10 cellular contexts compared by ENCODE assay signal in genomic region chr15:79981861-79982455, GRCh38. TPM values are rescaled to one million over a fixed set of nuclear protein-coding genes. Genes with fewer than 3 reads are reported as not detected.
DNase-seq lines count a peak whose midpoint lies in the region; ATAC-seq lines count a peak whose summit lies in the region.
"Had no signal": no experiment of that assay in that cellular context is flagged by ENCODE, and none has a peak within 500 bp of the region (broad histone marks: within the 10 kb centered on the region; RNA-seq: fewer than 3 reads in every experiment).

No MANE protein-coding gene starts in this region.

- DNase-seq in NOMO-1 treated with DMSO at 0.1 percent for 48 hours (lab: John Stamatoyannopoulos, UW; ENCODE audit: unreplicated experiment) (peak; percentile 90), sciatic nerve (ENCODE audit: low spot score) (peak; percentile 18), SW480 (ENCODE audit: low spot score) (no peak), head of caudate nucleus (no peak)
- DNase-seq: activated CD4-positive, alpha-beta T cell treated with anti-CD3 and anti-CD28 coated beads for 1 hour; activated naive CD8-positive, alpha-beta T cell treated with anti-CD3 and anti-CD28 coated beads, Interleukin-2, amount 10 ng/mL, durations not matched to agents 7 days and 5 days; stimulated activated naive CD4-positive, alpha-beta T cell had no signal

- intact Hi-C loops in sciatic nerve (cut with DNase I) (no loop called here), head of caudate nucleus (cut with DNase I) (no loop called here)

- ATAC-seq in GM18511 (IDR thresholded peaks at IDR 0.05; ENCODE audit: unreplicated experiment), result peak; percentile 39
- peak; percentile 36 for ATAC-seq in HG02759 (IDR thresholded peaks at IDR 0.05; ENCODE audit: unreplicated experiment)
- ATAC-seq in sciatic nerve, result no peak
- no peak for ATAC-seq in GM19452 (IDR thresholded peaks at IDR 0.05; ENCODE audit: unreplicated experiment)

RNA-seq across cellular contexts. Expression of gene BCL2A1, which starts 11.0 kb away (rescaled TPM):
- 11.6 TPM for total RNA-seq in sciatic nerve

Comparison
In these comparisons a context has a peak if more than half of its experiments do, and no peak if none do; other contexts are left out.
1. ATAC-seq: peak in GM18511 (single experiment) and HG02759 (single experiment); none in sciatic nerve (single experiment) and GM19452 (single experiment).
2. DNase-seq: peak in NOMO-1 treated with DMSO at 0.1 percent for 48 hours (single experiment) and sciatic nerve (single experiment); none in SW480 (single experiment) and head of caudate nucleus (0 of 42).